In genomic region chr10:25026463-25026862, GRCh38 we compare ENCODE assay signal across 13 cellular contexts. TPM values are rescaled to one million over a fixed set of nuclear protein-coding genes. Genes with fewer than 3 reads are reported as not detected.
DNase-seq lines count a peak whose midpoint lies in the region; ATAC-seq and TF ChIP-seq lines count a peak whose summit lies in the region.
"Had no signal": no experiment of that assay in that cellular context is flagged by ENCODE, and none has a peak within 500 bp of the region (broad histone marks: within the 10 kb centered on the region; RNA-seq: fewer than 3 reads in every experiment).

No MANE protein-coding gene starts in this region.

- H3K79me1 ChIP-seq in IMR-90 (ENCODE audit: low read depth in 1 of 2, low read length in 2 of 2) = no peaks in the 10 kb centered on the region

- no peak overlapping the region for H3K14ac ChIP-seq in IMR-90 (replicated peaks; ENCODE audit: low read depth, low read length)

- no peak overlapping the region for H3K56ac ChIP-seq in IMR-90 (ENCODE audit: extremely low read depth, insufficient read depth, low read length)

- DNase-seq in A673 (ENCODE audit: low spot score) (peak; percentile 22), IMR-90 (peak; percentile 10), astrocyte of the spinal cord (ENCODE audit: low read depth, low spot score) (peak; percentile 25), kidney tubule cell (ENCODE audit: low spot score) (peak; percentile 31), brain microvascular endothelial cell (no peak), progenitor cell of endocrine pancreas (ENCODE audit: low spot score, unreplicated experiment) (no peak)
- DNase-seq in activated T-cell treated with anti-CD3 and anti-CD28 coated beads, Interleukin-2, amount 50 U/mL, for 1 hour = no peak
- DNase-seq in activated CD4-positive, alpha-beta T cell treated with anti-CD3 and anti-CD28 coated beads, Interleukin-2, amount 50 U/mL, for 4 hours = no peak
- DNase-seq: COR-L47; NCI-H2171; stimulated activated CD4-positive, alpha-beta T cell treated with anti-CD3 and anti-CD28 coated beads, Interleukin-2, amount 100 ng/mL, for 24 hours; testis had no signal

- H2BK120ac ChIP-seq in IMR-90 (ENCODE audit: low read depth, low read length) = no peak overlapping the region

- H3K27ac ChIP-seq in A673 (ENCODE audit: low read depth, low read length, poor library complexity, severe bottlenecking) (no peak overlapping the region), IMR-90 (ENCODE audit: insufficient read depth, low read length) (no peak overlapping the region), brain microvascular endothelial cell (no peak overlapping the region)
- H3K27ac ChIP-seq: testis had no signal

- no peak overlapping the region for H2BK20ac ChIP-seq in IMR-90 (ENCODE audit: low read depth, low read length)

- no peak overlapping the region for H2AK5ac ChIP-seq in IMR-90 (ENCODE audit: low read depth, low read length)

- POLR2A ChIA-PET in A673 (lab: Charles Lee; ENCODE audit: low non-redundant PET) (no interaction called here), IMR-90 (lab: Charles Lee; ENCODE audit: unreplicated experiment) (no interaction called here)

- H3K27me3 ChIP-seq in A673 (replicated peaks; ENCODE audit: insufficient read depth, low read depth, low read length, poor library complexity) = no peaks in the 10 kb centered on the region
- H3K27me3 ChIP-seq in IMR-90 (ENCODE audit: control insufficient read depth, insufficient read depth, low read length) = no peaks in the 10 kb centered on the region
- no peaks in the 10 kb centered on the region for H3K27me3 ChIP-seq in brain microvascular endothelial cell (replicated peaks)
- H3K27me3 ChIP-seq: testis had no signal

- no peak overlapping the region for H3K4me3 ChIP-seq in A673 (ENCODE audit: low read depth, low read length, poor library complexity, severe bottlenecking)
- H3K4me3 ChIP-seq in IMR-90 (ENCODE audit: insufficient read depth, low read depth, low read length) = no peak overlapping the region
- no peak overlapping the region for H3K4me3 ChIP-seq in astrocyte of the spinal cord (ENCODE audit: low read depth, low read length)
- no peak overlapping the region for H3K4me3 ChIP-seq in brain microvascular endothelial cell (ENCODE audit: low read depth, low read length)
- H3K4me3 ChIP-seq: testis had no signal

- no peak for TF ChIP-seq RAD21 in IMR-90 (IDR thresholded peaks at IDR 0.05; ENCODE audit: low read length)

- no peak overlapping the region for H3K27ac Mint-ChIP-seq in progenitor cell of endocrine pancreas
- H3K27ac Mint-ChIP-seq: nephron had no signal

- H3K4me1 Mint-ChIP-seq in progenitor cell of endocrine pancreas (ENCODE audit: low read depth) = peaks cover 7% of the 10 kb centered on the region
- H3K4me1 Mint-ChIP-seq: nephron had no signal

- no peak overlapping the region for H2BK5ac ChIP-seq in IMR-90 (ENCODE audit: low read depth, low read length, poor library complexity, severe bottlenecking)

- H3K9me3 ChIP-seq in A673 (ENCODE audit: low read depth, low read length, poor library complexity, severe bottlenecking) = no peaks in the 10 kb centered on the region
- no peaks in the 10 kb centered on the region for H3K9me3 ChIP-seq in IMR-90 (ENCODE audit: control insufficient read depth, insufficient read depth, low read length)
- H3K9me3 ChIP-seq: testis had no signal

- in situ Hi-C loops in IMR-90 (cut with MboI; ENCODE audit: low sequenced_read_pairs) = no loop called here
- in situ Hi-C loops in astrocyte of the spinal cord (cut with HindIII; ENCODE audit: low sequenced_read_pairs) = no loop called here
- in situ Hi-C loops in brain microvascular endothelial cell (cut with HindIII; ENCODE audit: low pct_ligation_motif_present, low sequenced_read_pairs) = no loop called here

- H3K36me3 Mint-ChIP-seq in progenitor cell of endocrine pancreas (ENCODE audit: insufficient read depth) = peaks cover 5% of the 10 kb centered on the region

- no peak overlapping the region for H4K91ac ChIP-seq in IMR-90 (ENCODE audit: insufficient read depth, low read depth, low read length)

- H3K23ac ChIP-seq in IMR-90 (ENCODE audit: low read depth, low read length) = no peak overlapping the region

- TF ChIP-seq CTCF in A673 (conservative IDR thresholded peaks at IDR 0.05; ENCODE audit: low read depth, low read length) (peak; percentile 47; the same call in 1 of the 2 replicates), IMR-90 (conservative IDR thresholded peaks at IDR 0.05; ENCODE audit: low read depth, low read length) (no peak), astrocyte of the spinal cord (IDR thresholded peaks at IDR 0.05; ENCODE audit: low read depth, low read length) (no peak), brain microvascular endothelial cell (IDR thresholded peaks at IDR 0.05; ENCODE audit: low read depth, low read length, missing control alignments) (no peak), progenitor cell of endocrine pancreas (IDR thresholded peaks at IDR 0.05; ENCODE audit: unreplicated experiment) (no peak)

- H2BK15ac ChIP-seq in IMR-90 (ENCODE audit: low read depth, low read length) = no peak overlapping the region

- CTCF ChIA-PET in A673 (lab: Charles Lee) (no interaction called here), IMR-90 (lab: Yijun Ruan, JAX) (interaction anchor here (1.0 kb wide), 1 partner anchor 44 kb away, joined by 3 read pairs; no protein-coding TSS in a partner anchor)

- no peaks in the 10 kb centered on the region for H4K20me1 ChIP-seq in IMR-90 (ENCODE audit: insufficient read depth, low read length)

- H3K4ac ChIP-seq in IMR-90 (ENCODE audit: low read depth, low read length) = no peak overlapping the region

- no peak overlapping the region for H4K8ac ChIP-seq in IMR-90 (ENCODE audit: low read depth in 2 of 2, low read length in 2 of 2)

- no peak overlapping the region for H2AK9ac ChIP-seq in IMR-90 (replicated peaks; ENCODE audit: low read depth, low read length, poor library complexity)

- dilution Hi-C loops in IMR-90 (cut with HindIII; ENCODE audit: low sequenced_read_pairs, unreplicated experiment) = no loop called here

- no peak overlapping the region for H3K4me3 Mint-ChIP-seq in progenitor cell of endocrine pancreas (ENCODE audit: low read depth)
- H3K4me3 Mint-ChIP-seq: nephron had no signal

- H3K18ac ChIP-seq in IMR-90 (ENCODE audit: low read depth, low read length) = no peak overlapping the region

- WGBS in IMR-90 (ENCODE audit: extremely low coverage in 2 of 2, insufficient read length in 1 of 2), 2 experiments = no CpG with 5 or more reads among the region's 1 CpG

- BruUV-seq in A673 (replicated peaks; lab: Mats Ljungman, UMichigan) (no TSS peak), IMR-90 (replicated peaks; lab: Mats Ljungman, UMichigan) (no TSS peak)

- no peaks in the 10 kb centered on the region for H3K36me3 ChIP-seq in A673 (ENCODE audit: insufficient read depth, low read length, poor library complexity, severe bottlenecking)
- no peaks in the 10 kb centered on the region for H3K36me3 ChIP-seq in IMR-90 (ENCODE audit: control insufficient read depth, insufficient read depth, low read length)
- H3K36me3 ChIP-seq in brain microvascular endothelial cell (replicated peaks) = no peaks in the 10 kb centered on the region

- H3K4me1 ChIP-seq in A673 (ENCODE audit: insufficient read depth, low read length, poor library complexity, severe bottlenecking) (no peaks in the 10 kb centered on the region), IMR-90 (ENCODE audit: control insufficient read depth, insufficient read depth, low read length) (no peaks in the 10 kb centered on the region)
- H3K4me1 ChIP-seq: testis had no signal

- no peak overlapping the region for H3K9ac ChIP-seq in IMR-90 (ENCODE audit: low read depth, low read length)

- H3K9me3 Mint-ChIP-seq in progenitor cell of endocrine pancreas (ENCODE audit: low read depth) = peaks cover 6% of the 10 kb centered on the region

- H4K5ac ChIP-seq in IMR-90 (ENCODE audit: low read depth, low read length) = no peak overlapping the region

- intact Hi-C loops in A673 (cut with micrococcal nuclease; ENCODE audit: unreplicated experiment) (loop anchor here (5.0 to 10.0 kb wide), 2 partner anchors 56 to 198 kb away; no protein-coding TSS in a partner anchor), IMR-90 (cut with micrococcal nuclease) (no loop called here)

- H3K27me3 Mint-ChIP-seq in progenitor cell of endocrine pancreas = no peaks in the 10 kb centered on the region

- no peak overlapping the region for H3K4me2 ChIP-seq in IMR-90 (ENCODE audit: low read depth, low read length)

- H3K9me1 ChIP-seq in IMR-90 (ENCODE audit: insufficient read depth, low read length) = no peaks in the 10 kb centered on the region

- ATAC-seq in IMR-90 (ENCODE audit: low read depth) = no peak

- no peak overlapping the region for H2AFZ ChIP-seq in IMR-90 (replicated peaks; ENCODE audit: low read length, poor library complexity)

- TF ChIP-seq POLR2A in IMR-90 (IDR thresholded peaks at IDR 0.05; ENCODE audit: low read depth, low read length) = no peak

TF ChIP-seq in IMR-90, 13 proteins besides CTCF, POLR2A, EP300 and RAD21:
- TF ChIP-seq CEBPB (IDR thresholded peaks at IDR 0.05; ENCODE audit: low read depth, low read length) (0 out of 2 replicates have a peak, but pooled peaks have one; percentile 10), CHD1 (IDR thresholded peaks at IDR 0.05; ENCODE audit: low read depth, low read length) (no peak), SMC3 (IDR thresholded peaks at IDR 0.05; ENCODE audit: low read depth, low read length) (no peak)

RNA-seq across cellular contexts. Expression of gene THNSL1, which starts 10.1 kb away (rescaled TPM):
- total RNA-seq in A673 (2021) = 6.2 and 7.1 TPM in 2 replicates
- 2.0 and 3.6 TPM in 2 replicates for total RNA-seq in IMR-90 (2012; rRNA removed)
- 0.92 and 1.3 TPM in 2 replicates for polyA plus RNA-seq in IMR-90 (2012; rRNA removed)
- polyA plus RNA-seq in IMR-90 (2012; cell fraction: cytosol; rRNA removed) = 0.14 and 0.27 TPM in 2 replicates
- 0.05 and 0.52 TPM in 2 replicates for polyA plus RNA-seq in IMR-90 (2012; cell fraction: nucleus; rRNA removed; ENCODE audit: low replicate concordance)
- 6.5 and 7.0 TPM in 2 replicates for total RNA-seq in progenitor cell of endocrine pancreas

RNA-seq across cellular contexts. Expression of gene ENKUR, which starts 10.5 kb away (rescaled TPM):
- total RNA-seq in A673 (2021) (0.17 TPM in 1 of 2 replicates, not detected in the other), IMR-90 (2012; rRNA removed) (under 0.01 TPM in 1 of 2 replicates, not detected in the other), progenitor cell of endocrine pancreas (0.46 and 1.0 TPM in 2 replicates)
- polyA plus RNA-seq in IMR-90 (2012; rRNA removed) = not detected in 2 replicates
- not detected in 2 replicates for polyA plus RNA-seq in IMR-90 (2012; cell fraction: cytosol; rRNA removed)
- not detected in 2 replicates for polyA plus RNA-seq in IMR-90 (2012; cell fraction: nucleus; rRNA removed; ENCODE audit: low replicate concordance)

Comparison
In these comparisons a context has a peak if more than half of its experiments do, and no peak if none do; other contexts are left out.
1. DNase-seq: peak in A673 (single experiment), IMR-90 (single experiment), astrocyte of the spinal cord (single experiment) and kidney tubule cell (single experiment); none in brain microvascular endothelial cell (single experiment), activated T-cell treated with anti-CD3 and anti-CD28 coated beads, Interleukin-2, amount 50 U/mL, for 1 hour (single experiment), activated CD4-positive, alpha-beta T cell treated with anti-CD3 and anti-CD28 coated beads, Interleukin-2, amount 50 U/mL, for 4 hours (0 of 2) and progenitor cell of endocrine pancreas (single experiment).